1 cellular context compared by ENCODE assay signal in the genomic region with DNA sequence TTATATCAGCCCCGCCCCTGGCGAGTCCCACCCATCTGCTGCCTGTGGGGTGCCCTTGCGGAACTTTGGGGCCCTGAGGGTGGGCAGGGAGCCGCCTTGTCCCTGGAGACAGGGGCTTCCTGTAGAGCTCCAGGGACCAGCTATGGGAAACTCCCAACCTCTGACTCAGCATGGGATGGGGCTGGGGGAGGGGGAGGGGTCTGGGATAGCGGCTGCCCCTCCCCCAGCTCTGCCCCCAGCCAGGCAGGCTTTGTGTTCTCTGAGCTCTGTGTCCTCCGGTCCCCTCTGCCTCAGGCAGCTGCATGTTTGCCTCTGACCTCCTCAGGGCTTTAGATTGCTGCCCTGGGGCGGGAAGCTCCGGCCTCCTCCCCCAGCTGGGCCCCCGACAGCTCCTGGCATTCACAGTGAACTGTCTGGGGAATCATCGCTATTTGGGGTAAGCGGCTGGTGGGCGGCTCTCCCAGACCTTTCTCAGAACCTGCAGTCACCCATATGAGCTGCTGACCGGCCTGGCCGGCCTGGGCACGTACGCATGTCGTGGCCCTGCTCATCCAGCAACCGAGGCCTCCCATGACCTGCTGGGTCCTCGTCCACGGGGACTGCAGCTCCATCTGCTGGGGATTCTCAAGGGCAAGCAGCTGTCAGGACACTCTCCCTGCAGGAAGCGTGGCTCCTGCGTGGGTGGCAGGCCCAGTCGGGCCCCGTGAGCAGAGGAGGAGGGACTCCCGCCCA.
TF ChIP-seq lines count a peak whose summit lies in the region.

No MANE protein-coding gene starts in this region.

TF ChIP-seq in H1, 55 proteins besides CTCF, POLR2A, EP300 and RAD21 (continued from another document):
- TF ChIP-seq NANOG (IDR thresholded peaks at IDR 0.05; ENCODE audit: insufficient read depth, low read depth, low read length, poor library complexity, severe bottlenecking) (peak; percentile 10), BACH1 (IDR thresholded peaks at IDR 0.05; ENCODE audit: low read length) (0 out of 2 replicates have a peak, but pooled peaks have one; percentile 0), ASH2L (IDR thresholded peaks at IDR 0.05; ENCODE audit: low read length) (peak; percentile 69), TBP (IDR thresholded peaks at IDR 0.05; ENCODE audit: low read depth, low read length) (peak; percentile 35; the same call in 1 of the 2 replicates), FOSL1 (IDR thresholded peaks at IDR 0.05; ENCODE audit: insufficient read depth, low read depth, low read length) (peak; percentile 9; the same call in 1 of the 2 replicates), CBX8 (IDR thresholded peaks at IDR 0.05; ENCODE audit: borderline replicate concordance, low read depth, low read length) (no peak), KDM1A (IDR thresholded peaks at IDR 0.05; ENCODE audit: borderline replicate concordance, low read length) (peak; percentile 90; the same call in 1 of the 2 replicates), SIRT6 (IDR thresholded peaks at IDR 0.05; ENCODE audit: low read length) (no peak), RFX5 (IDR thresholded peaks at IDR 0.05; ENCODE audit: borderline replicate concordance, low read depth, low read length) (no peak), HDAC2 (IDR thresholded peaks at IDR 0.05; ENCODE audit: borderline replicate concordance in 1 of 2, low read depth in 2 of 2, low read length in 2 of 2) (peak in 1 of 2 experiments; percentile 39; a peak in 1 of 4 replicates), TCF12 (IDR thresholded peaks at IDR 0.05; ENCODE audit: low read depth, low read length) (0 out of 2 replicates have a peak, but pooled peaks have one; percentile 49), JUND (IDR thresholded peaks at IDR 0.05; ENCODE audit: low read length) (no peak), EGR1 (IDR thresholded peaks at IDR 0.05; ENCODE audit: borderline replicate concordance, low read depth, low read length) (peak; percentile 92), POU5F1 (IDR thresholded peaks at IDR 0.05; ENCODE audit: low read depth, low read length) (no peak), KDM5A (IDR thresholded peaks at IDR 0.05; ENCODE audit: low read length) (no peak), ZNF274 (IDR thresholded peaks at IDR 0.05; ENCODE audit: borderline replicate concordance, extremely low read depth, low read length) (no peak), SRF (IDR thresholded peaks at IDR 0.05; ENCODE audit: low read depth, low read length) (no peak)
